8 cellular contexts compared by ENCODE assay signal in the genomic region with DNA sequence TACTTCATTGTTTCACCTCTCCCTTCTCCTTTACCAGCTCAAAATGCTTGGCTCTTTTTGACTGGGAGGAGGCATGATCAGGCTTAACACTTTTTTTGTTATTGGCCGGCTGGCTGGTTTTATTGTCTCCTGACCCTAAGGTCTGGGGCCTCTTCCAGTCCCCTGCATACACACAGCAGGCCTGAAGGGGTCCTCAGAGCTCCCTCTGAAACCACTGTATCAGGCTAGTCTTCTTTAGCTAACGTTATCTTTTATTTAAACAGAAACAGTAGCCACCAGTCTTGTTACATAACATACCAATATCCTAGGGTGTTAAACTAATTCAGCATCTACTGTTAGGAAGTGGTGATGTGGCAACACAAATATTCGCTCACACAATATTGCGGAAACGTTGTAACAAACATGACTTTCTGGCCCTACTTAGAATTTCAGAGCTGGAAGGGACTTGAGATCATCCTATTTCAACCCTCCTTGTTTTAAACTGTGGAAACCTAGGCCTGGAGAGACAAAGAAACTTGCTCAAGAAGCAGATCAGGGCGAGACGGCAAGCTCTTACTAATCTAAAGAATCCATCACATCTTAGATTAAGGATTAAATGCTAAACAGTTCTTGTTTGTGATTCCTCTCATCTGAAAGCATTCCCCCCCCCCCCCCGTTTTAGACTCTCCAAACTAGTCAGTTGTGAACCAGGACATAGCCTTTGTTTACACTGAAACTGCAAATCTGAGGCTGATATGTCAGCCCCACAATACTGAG. TPM values are rescaled to one million over a fixed set of nuclear protein-coding genes. Genes with fewer than 3 reads are reported as not detected.
DNase-seq lines count a peak whose midpoint lies in the region; ATAC-seq, FAIRE-seq and TF ChIP-seq lines count a peak whose summit lies in the region.

No MANE protein-coding gene starts in this region.

- peaks cover 0 to 13% (median 0%) of the 10 kb centered on the region in 11 experiments; a peak in 4 of 22 replicates for H3K27me3 ChIP-seq in BLaER1 treated with 17β-estradiol and CSF1 and Interleukin-3, amounts not matched to agents 10 nM and 100 nM
- H3K27me3 ChIP-seq in sigmoid colon, result no peaks in the 10 kb centered on the region

- H3K27ac ChIP-seq in BLaER1 treated with 17β-estradiol and CSF1 and Interleukin-3, amounts not matched to agents 10 nM and 100 nM, result peak overlapping the region in 9 of 11 experiments; percentile 12 to 74 (median 37); a peak in 12 of 22 replicates
- peak overlapping the region; percentile 93 to 98 (median 96) for H3K27ac ChIP-seq in sigmoid colon

- peak; percentile 85 for FAIRE-seq in TTC549 (lab: Jason Lieb, UNC)

- H3K9ac ChIP-seq in BLaER1 treated with 17β-estradiol and CSF1 and Interleukin-3, amounts not matched to agents 10 nM and 100 nM, result peak overlapping the region in 9 of 11 experiments; percentile 3 to 87 (median 42); a peak in 12 of 22 replicates

- DNase-seq in NCI-H1694 (lab: John Stamatoyannopoulos, UW) (peak; percentile 54), iPS-NIHi7 (ENCODE audit: extremely low spot score) (peak; percentile 76), sigmoid colon (peak; percentile 86)
- DNase-seq in central memory CD4-positive, alpha-beta T cell, result peak; percentile 50

- H4K20me1 ChIP-seq in BLaER1 treated with 17β-estradiol and CSF1 and Interleukin-3, amounts not matched to agents 10 nM and 100 nM, result peaks cover 14 to 29% (median 21%) of the 10 kb centered on the region in 11 experiments; a peak in 20 of 22 replicates

- TF ChIP-seq POLR2A in sigmoid colon (IDR thresholded peaks at IDR 0.05), result no peak

- no peaks in the 10 kb centered on the region for H3K9me3 ChIP-seq in BLaER1 treated with 17β-estradiol and CSF1 and Interleukin-3, amounts not matched to agents 10 nM and 100 nM (replicated peaks in 1 of 11)
- no peaks in the 10 kb centered on the region for H3K9me3 ChIP-seq in sigmoid colon

- TF ChIP-seq CTCF in sigmoid colon (IDR thresholded peaks at IDR 0.05), result peak; percentile 59 to 90 (median 79)

- H3K4me2 ChIP-seq in BLaER1 treated with 17β-estradiol and CSF1 and Interleukin-3, amounts not matched to agents 10 nM and 100 nM, result peak overlapping the region; percentile 9 to 96 (median 89); a peak in 17 of 22 replicates

- no peak for TF ChIP-seq EP300 in sigmoid colon (IDR thresholded peaks at IDR 0.05)

- ATAC-seq in GM21576 (IDR thresholded peaks at IDR 0.05; ENCODE audit: unreplicated experiment) (peak; percentile 53), HG02588 (IDR thresholded peaks at IDR 0.05; ENCODE audit: unreplicated experiment) (no peak)

- peaks cover 28 to 59% (median 45%) of the 10 kb centered on the region in 10 experiments for H3K4me1 ChIP-seq in BLaER1 treated with 17β-estradiol and CSF1 and Interleukin-3, amounts not matched to agents 10 nM and 100 nM
- H3K4me1 ChIP-seq in sigmoid colon, result peaks cover 0 to 47% (median 41%) of the 10 kb centered on the region in 4 donors

- H3K4me3 ChIP-seq in BLaER1 treated with 17β-estradiol and CSF1 and Interleukin-3, amounts not matched to agents 10 nM and 100 nM, result no peak overlapping the region
- H3K4me3 ChIP-seq in sigmoid colon, result no peak overlapping the region

- H3K36me3 ChIP-seq in BLaER1 treated with 17β-estradiol and CSF1 and Interleukin-3, amounts not matched to agents 10 nM and 100 nM, result no peaks in the 10 kb centered on the region
- H3K36me3 ChIP-seq in sigmoid colon, result no peaks in the 10 kb centered on the region

- intact Hi-C loops in sigmoid colon (cut with DNase I), result loop anchor here (1.0 to 5.0 kb wide), 4 partner anchors 38 to 288 kb away; partner anchors contain the start of gene CLTC

- 5 to 18% methylated on average over 8 of the region's 8 CpGs for WGBS in sigmoid colon, 2 donors

RNA-seq across cellular contexts. Expression of gene YPEL2, which starts 1.7 kb away (rescaled TPM):
- 10 to 100 TPM; 25.8 to 35.7 (median 33.5) TPM for total RNA-seq in sigmoid colon
- 10 to 100 TPM; 10.2 to 19.2 (median 15.1) TPM for polyA plus RNA-seq in sigmoid colon
